In the genomic region with DNA sequence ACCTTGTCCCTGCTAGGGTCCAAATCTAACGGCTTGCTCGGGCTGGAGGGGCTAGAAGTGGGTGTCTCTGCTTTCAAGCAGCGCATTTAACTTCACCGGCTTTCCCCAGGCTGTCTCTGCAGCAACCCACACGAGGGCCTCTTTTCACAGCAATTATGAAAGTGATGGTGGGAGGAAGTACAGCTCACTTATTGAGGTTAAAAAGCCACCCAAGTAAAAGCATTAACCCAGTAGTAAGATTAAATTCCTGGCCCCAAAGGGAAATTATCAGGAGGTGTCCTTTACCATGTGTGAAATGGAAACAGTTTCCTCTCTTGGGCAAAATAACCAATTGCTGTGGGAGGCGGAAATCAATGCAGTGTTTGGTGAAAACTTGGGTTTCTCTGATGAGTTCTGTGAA, we compare ENCODE assay signal across 1 cellular context.
TF ChIP-seq lines count a peak whose summit lies in the region.

No MANE protein-coding gene starts in this region.

TF ChIP-seq in GM23338, 12 proteins besides CTCF, POLR2A, EP300 and RAD21 (continued from another document):
- TF ChIP-seq, protein P1, sequence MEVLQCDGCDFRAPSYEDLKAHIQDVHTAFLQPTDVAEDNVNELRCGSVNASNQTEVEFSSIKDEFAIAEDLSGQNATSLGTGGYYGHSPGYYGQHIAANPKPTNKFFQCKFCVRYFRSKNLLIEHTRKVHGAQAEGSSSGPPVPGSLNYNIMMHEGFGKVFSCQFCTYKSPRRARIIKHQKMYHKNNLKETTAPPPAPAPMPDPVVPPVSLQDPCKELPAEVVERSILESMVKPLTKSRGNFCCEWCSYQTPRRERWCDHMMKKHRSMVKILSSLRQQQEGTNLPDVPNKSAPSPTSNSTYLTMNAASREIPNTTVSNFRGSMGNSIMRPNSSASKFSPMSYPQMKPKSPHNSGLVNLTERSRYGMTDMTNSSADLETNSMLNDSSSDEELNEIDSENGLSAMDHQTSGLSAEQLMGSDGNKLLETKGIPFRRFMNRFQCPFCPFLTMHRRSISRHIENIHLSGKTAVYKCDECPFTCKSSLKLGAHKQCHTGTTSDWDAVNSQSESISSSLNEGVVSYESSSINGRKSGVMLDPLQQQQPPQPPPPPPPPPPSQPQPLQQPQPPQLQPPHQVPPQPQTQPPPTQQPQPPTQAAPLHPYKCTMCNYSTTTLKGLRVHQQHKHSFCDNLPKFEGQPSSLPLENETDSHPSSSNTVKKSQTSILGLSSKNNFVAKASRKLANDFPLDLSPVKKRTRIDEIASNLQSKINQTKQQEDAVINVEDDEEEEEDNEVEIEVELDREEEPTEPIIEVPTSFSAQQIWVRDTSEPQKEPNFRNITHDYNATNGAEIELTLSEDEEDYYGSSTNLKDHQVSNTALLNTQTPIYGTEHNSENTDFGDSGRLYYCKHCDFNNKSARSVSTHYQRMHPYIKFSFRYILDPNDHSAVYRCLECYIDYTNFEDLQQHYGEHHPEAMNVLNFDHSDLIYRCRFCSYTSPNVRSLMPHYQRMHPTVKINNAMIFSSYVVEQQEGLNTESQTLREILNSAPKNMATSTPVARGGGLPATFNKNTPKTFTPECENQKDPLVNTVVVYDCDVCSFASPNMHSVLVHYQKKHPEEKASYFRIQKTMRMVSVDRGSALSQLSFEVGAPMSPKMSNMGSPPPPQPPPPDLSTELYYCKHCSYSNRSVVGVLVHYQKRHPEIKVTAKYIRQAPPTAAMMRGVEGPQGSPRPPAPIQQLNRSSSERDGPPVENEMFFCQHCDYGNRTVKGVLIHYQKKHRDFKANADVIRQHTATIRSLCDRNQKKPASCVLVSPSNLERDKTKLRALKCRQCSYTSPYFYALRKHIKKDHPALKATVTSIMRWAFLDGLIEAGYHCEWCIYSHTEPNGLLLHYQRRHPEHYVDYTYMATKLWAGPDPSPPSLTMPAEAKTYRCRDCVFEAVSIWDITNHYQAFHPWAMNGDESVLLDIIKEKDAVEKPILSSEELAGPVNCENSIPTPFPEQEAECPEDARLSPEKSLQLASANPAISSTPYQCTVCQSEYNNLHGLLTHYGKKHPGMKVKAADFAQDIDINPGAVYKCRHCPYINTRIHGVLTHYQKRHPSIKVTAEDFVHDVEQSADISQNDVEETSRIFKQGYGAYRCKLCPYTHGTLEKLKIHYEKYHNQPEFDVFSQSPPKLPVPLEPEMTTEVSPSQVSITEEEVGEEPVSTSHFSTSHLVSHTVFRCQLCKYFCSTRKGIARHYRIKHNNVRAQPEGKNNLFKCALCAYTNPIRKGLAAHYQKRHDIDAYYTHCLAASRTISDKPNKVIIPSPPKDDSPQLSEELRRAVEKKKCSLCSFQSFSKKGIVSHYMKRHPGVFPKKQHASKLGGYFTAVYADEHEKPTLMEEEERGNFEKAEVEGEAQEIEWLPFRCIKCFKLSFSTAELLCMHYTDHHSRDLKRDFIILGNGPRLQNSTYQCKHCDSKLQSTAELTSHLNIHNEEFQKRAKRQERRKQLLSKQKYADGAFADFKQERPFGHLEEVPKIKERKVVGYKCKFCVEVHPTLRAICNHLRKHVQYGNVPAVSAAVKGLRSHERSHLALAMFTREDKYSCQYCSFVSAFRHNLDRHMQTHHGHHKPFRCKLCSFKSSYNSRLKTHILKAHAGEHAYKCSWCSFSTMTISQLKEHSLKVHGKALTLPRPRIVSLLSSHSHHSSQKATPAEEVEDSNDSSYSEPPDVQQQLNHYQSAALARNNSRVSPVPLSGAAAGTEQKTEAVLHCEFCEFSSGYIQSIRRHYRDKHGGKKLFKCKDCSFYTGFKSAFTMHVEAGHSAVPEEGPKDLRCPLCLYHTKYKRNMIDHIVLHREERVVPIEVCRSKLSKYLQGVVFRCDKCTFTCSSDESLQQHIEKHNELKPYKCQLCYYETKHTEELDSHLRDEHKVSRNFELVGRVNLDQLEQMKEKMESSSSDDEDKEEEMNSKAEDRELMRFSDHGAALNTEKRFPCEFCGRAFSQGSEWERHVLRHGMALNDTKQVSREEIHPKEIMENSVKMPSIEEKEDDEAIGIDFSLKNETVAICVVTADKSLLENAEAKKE (CRISPR knock-in tag; IDR thresholded peaks at IDR 0.05): no peak
- TF ChIP-seq, protein P2, sequence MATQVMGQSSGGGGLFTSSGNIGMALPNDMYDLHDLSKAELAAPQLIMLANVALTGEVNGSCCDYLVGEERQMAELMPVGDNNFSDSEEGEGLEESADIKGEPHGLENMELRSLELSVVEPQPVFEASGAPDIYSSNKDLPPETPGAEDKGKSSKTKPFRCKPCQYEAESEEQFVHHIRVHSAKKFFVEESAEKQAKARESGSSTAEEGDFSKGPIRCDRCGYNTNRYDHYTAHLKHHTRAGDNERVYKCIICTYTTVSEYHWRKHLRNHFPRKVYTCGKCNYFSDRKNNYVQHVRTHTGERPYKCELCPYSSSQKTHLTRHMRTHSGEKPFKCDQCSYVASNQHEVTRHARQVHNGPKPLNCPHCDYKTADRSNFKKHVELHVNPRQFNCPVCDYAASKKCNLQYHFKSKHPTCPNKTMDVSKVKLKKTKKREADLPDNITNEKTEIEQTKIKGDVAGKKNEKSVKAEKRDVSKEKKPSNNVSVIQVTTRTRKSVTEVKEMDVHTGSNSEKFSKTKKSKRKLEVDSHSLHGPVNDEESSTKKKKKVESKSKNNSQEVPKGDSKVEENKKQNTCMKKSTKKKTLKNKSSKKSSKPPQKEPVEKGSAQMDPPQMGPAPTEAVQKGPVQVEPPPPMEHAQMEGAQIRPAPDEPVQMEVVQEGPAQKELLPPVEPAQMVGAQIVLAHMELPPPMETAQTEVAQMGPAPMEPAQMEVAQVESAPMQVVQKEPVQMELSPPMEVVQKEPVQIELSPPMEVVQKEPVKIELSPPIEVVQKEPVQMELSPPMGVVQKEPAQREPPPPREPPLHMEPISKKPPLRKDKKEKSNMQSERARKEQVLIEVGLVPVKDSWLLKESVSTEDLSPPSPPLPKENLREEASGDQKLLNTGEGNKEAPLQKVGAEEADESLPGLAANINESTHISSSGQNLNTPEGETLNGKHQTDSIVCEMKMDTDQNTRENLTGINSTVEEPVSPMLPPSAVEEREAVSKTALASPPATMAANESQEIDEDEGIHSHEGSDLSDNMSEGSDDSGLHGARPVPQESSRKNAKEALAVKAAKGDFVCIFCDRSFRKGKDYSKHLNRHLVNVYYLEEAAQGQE (IDR thresholded peaks at IDR 0.05; ENCODE audit: unreplicated experiment): no peak
- TF ChIP-seq, protein P3, sequence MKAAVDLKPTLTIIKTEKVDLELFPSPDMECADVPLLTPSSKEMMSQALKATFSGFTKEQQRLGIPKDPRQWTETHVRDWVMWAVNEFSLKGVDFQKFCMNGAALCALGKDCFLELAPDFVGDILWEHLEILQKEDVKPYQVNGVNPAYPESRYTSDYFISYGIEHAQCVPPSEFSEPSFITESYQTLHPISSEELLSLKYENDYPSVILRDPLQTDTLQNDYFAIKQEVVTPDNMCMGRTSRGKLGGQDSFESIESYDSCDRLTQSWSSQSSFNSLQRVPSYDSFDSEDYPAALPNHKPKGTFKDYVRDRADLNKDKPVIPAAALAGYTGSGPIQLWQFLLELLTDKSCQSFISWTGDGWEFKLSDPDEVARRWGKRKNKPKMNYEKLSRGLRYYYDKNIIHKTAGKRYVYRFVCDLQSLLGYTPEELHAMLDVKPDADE (IDR thresholded peaks at IDR 0.05): no peak
- TF ChIP-seq JUNB (IDR thresholded peaks at IDR 0.05; ENCODE audit: unreplicated experiment): no peak
